Comparison of ENCODE assay signal across 8 cellular contexts in genomic region chr10:33661580-33662269, GRCh38.
DNase-seq lines count a peak whose midpoint lies in the region; ATAC-seq and TF ChIP-seq lines count a peak whose summit lies in the region.

No MANE protein-coding gene starts in this region.

- peaks cover 5% of the 10 kb centered on the region for H3K9me3 ChIP-seq in lower lobe of right lung

- H3K27me3 ChIP-seq in lower lobe of right lung (ENCODE audit: low read depth), result no peaks in the 10 kb centered on the region

- ATAC-seq in lower lobe of right lung, result peak; percentile 84 to 95
- no peak for ATAC-seq in GM19328 (IDR thresholded peaks at IDR 0.05; ENCODE audit: unreplicated experiment)

- in situ Hi-C loops in GM13977 (cut with MboI; ENCODE audit: low pct_unique_long_range_greater_than_20kb, low sequenced_read_pairs, unreplicated experiment), result no loop called here

- H3K36me3 ChIP-seq in lower lobe of right lung, result no peaks in the 10 kb centered on the region

- DNase-seq in COLO668 (lab: John Stamatoyannopoulos, UW; ENCODE audit: unreplicated experiment) (peak; percentile 63), NCI-H2196 (lab: John Stamatoyannopoulos, UW; ENCODE audit: unreplicated experiment) (peak; percentile 60), choroid plexus epithelial cell (ENCODE audit: low read depth) (peak; percentile 56), lower lobe of right lung (peak; percentile 83), NCI-H446 treated with DMSO at 0.1 percent for 48 hours (lab: John Stamatoyannopoulos, UW) (no peak), NCI-H187 treated with DMSO at 0.1 percent for 48 hours (lab: John Stamatoyannopoulos, UW) (no peak), GM13977 (ENCODE audit: low spot score) (no peak)

- intact Hi-C loops in lower lobe of right lung (cut with DNase I), result no loop called here

- TF ChIP-seq CTCF in choroid plexus epithelial cell (conservative IDR thresholded peaks at IDR 0.05; ENCODE audit: low read depth, low read length), result no peak
- no peak for TF ChIP-seq CTCF in lower lobe of right lung (IDR thresholded peaks at IDR 0.05)
- no peak for TF ChIP-seq CTCF in GM13977 (IDR thresholded peaks at IDR 0.05; ENCODE audit: extremely low read depth, insufficient read depth, missing control alignments)

- H3K4me3 ChIP-seq in choroid plexus epithelial cell (ENCODE audit: low read depth, low read length) (no peak overlapping the region), lower lobe of right lung (no peak overlapping the region)

- peaks cover 21% of the 10 kb centered on the region for H3K4me1 ChIP-seq in lower lobe of right lung

- H3K27ac ChIP-seq in lower lobe of right lung, result peak overlapping the region; percentile 14

Comparison
In these comparisons a context has a peak if more than half of its experiments do, and no peak if none do; other contexts are left out.
1. DNase-seq: peak in COLO668 (single experiment), NCI-H2196 (single experiment), choroid plexus epithelial cell (single experiment) and lower lobe of right lung (single experiment); none in NCI-H446 treated with DMSO at 0.1 percent for 48 hours (single experiment), NCI-H187 treated with DMSO at 0.1 percent for 48 hours (single experiment) and GM13977 (single experiment).